ENCODE assay signal across 27 cellular contexts in genomic region chr10:4684434-4684833, GRCh38.
DNase-seq lines count a peak whose midpoint lies in the region; ATAC-seq and TF ChIP-seq lines count a peak whose summit lies in the region.
"Had no signal": no experiment of that assay in that cellular context is flagged by ENCODE, and none has a peak within 500 bp of the region (broad histone marks: within the 10 kb centered on the region; RNA-seq: fewer than 3 reads in every experiment).

No MANE protein-coding gene starts in this region.

- H2BK120ac ChIP-seq in mesenchymal stem cell (ENCODE audit: low read depth, low read length): no peak overlapping the region

- H3K4me2 ChIP-seq in mesenchymal stem cell (ENCODE audit: low read length, poor library complexity, severe bottlenecking): no peak overlapping the region

- H3K4ac ChIP-seq in mesenchymal stem cell (ENCODE audit: low read depth in 1 of 2, low read length in 2 of 2): no peak overlapping the region

- H3K27me3 Mint-ChIP-seq in activated naive CD4-positive, alpha-beta T cell treated with anti-CD3 and anti-CD28 coated beads, Interleukin-2, amount 50 U/mL, for 24 hours: peaks cover 7% of the 10 kb centered on the region
- H3K27me3 Mint-ChIP-seq in osteocyte (ENCODE audit: unreplicated experiment): no peaks in the 10 kb centered on the region

- no peak overlapping the region for H2BK15ac ChIP-seq in mesenchymal stem cell (ENCODE audit: low read depth, poor library complexity, severe bottlenecking)

- H3K36me3 Mint-ChIP-seq in activated naive CD4-positive, alpha-beta T cell treated with anti-CD3 and anti-CD28 coated beads, Interleukin-2, amount 50 U/mL, for 24 hours: no peaks in the 10 kb centered on the region
- no peaks in the 10 kb centered on the region for H3K36me3 Mint-ChIP-seq in activated naive CD4-positive, alpha-beta T cell treated with anti-CD3 and anti-CD28 coated beads, Interleukin-2, amount 50 U/mL, for 72 hours
- no peaks in the 10 kb centered on the region for H3K36me3 Mint-ChIP-seq in osteocyte (ENCODE audit: unreplicated experiment)
- H3K36me3 Mint-ChIP-seq: naive thymus-derived CD4-positive, alpha-beta T cell had no signal

- TF ChIP-seq CTCF in Panc1 (IDR thresholded peaks at IDR 0.05) (no peak), epithelial cell of esophagus (IDR thresholded peaks at IDR 0.05; ENCODE audit: insufficient read depth, low read depth, low read length, missing control alignments) (no peak), A673 (conservative IDR thresholded peaks at IDR 0.05; ENCODE audit: low read depth, low read length) (no peak), osteocyte (IDR thresholded peaks at IDR 0.05) (no peak)

- H3K36me3 ChIP-seq in Panc1 (ENCODE audit: control insufficient read depth, insufficient read depth, low read length): no peaks in the 10 kb centered on the region
- no peaks in the 10 kb centered on the region for H3K36me3 ChIP-seq in mesenchymal stem cell (ENCODE audit: control insufficient read depth in 1 of 2, insufficient read depth in 2 of 2, low read depth in 1 of 2, low read length in 2 of 2)
- no peaks in the 10 kb centered on the region for H3K36me3 ChIP-seq in A673 (ENCODE audit: insufficient read depth, low read length, poor library complexity, severe bottlenecking)
- H3K36me3 ChIP-seq: brain microvascular endothelial cell, gastroesophageal sphincter, vagina had no signal

- H3K9me3 ChIP-seq in Panc1 (ENCODE audit: control insufficient read depth, insufficient read depth, low read depth, low read length) (peaks cover 33% of the 10 kb centered on the region; the same call in 1 of the 2 replicates), mesenchymal stem cell (ENCODE audit: control insufficient read depth, low read length) (no peaks in the 10 kb centered on the region), A673 (ENCODE audit: low read depth, low read length, poor library complexity, severe bottlenecking) (no peaks in the 10 kb centered on the region)
- H3K9me3 ChIP-seq: gastroesophageal sphincter, psoas muscle, vagina had no signal

- H3K23ac ChIP-seq in mesenchymal stem cell (ENCODE audit: low read length in 2 of 2): no peak overlapping the region

- H2BK12ac ChIP-seq in mesenchymal stem cell (ENCODE audit: low read length in 2 of 2): no peak overlapping the region

- no peak overlapping the region for H3K9ac ChIP-seq in mesenchymal stem cell (ENCODE audit: low read length)

- ATAC-seq in activated naive CD4-positive, alpha-beta T cell treated with anti-CD3 and anti-CD28 coated beads, Interleukin-2, amount 50 U/mL, for 72 hours: no peak
- ATAC-seq in Panc1 (peak; percentile 6; the same call in 1 of the 2 replicates), left lobe of liver (no peak)
- ATAC-seq: activated CD8-positive, alpha-beta T cell treated with anti-CD3 and anti-CD28 coated beads for 36 hours; gastroesophageal sphincter; naive thymus-derived CD4-positive, alpha-beta T cell; stimulated activated naive CD8-positive, alpha-beta T cell treated with anti-CD3 and anti-CD28 coated beads, Interleukin-15, amount 100 ng/mL, for 72 hours had no signal

- H4K91ac ChIP-seq in mesenchymal stem cell (ENCODE audit: low read length): no peak overlapping the region

- POLR2A ChIA-PET in Panc1 (lab: Charles Lee) (no interaction called here), A673 (lab: Charles Lee; ENCODE audit: low non-redundant PET) (no interaction called here)

- H3K4me3 ChIP-seq in Panc1 (ENCODE audit: low read depth in 2 of 2, low read length in 2 of 2) (no peak overlapping the region), epithelial cell of esophagus (ENCODE audit: low read length) (no peak overlapping the region), mesenchymal stem cell (ENCODE audit: insufficient read depth in 1 of 2, low read depth in 1 of 2, low read length in 2 of 2) (no peak overlapping the region), A673 (ENCODE audit: low read depth, low read length, poor library complexity, severe bottlenecking) (no peak overlapping the region)
- H3K4me3 ChIP-seq: gastroesophageal sphincter, psoas muscle, SK-N-MC, vagina had no signal

- H2AFZ ChIP-seq in mesenchymal stem cell (ENCODE audit: low read depth, low read length): no peak overlapping the region

- peak overlapping the region in 1 of 2 experiments; percentile 9 for H3K18ac ChIP-seq in mesenchymal stem cell (ENCODE audit: low read depth in 1 of 2, low read length in 2 of 2)

- H3K14ac ChIP-seq in mesenchymal stem cell (ENCODE audit: low read length in 2 of 2): no peak overlapping the region

- H3K4me1 ChIP-seq in Panc1 (ENCODE audit: control insufficient read depth, insufficient read depth, low read length) (peaks cover 15% of the 10 kb centered on the region), mesenchymal stem cell (ENCODE audit: control insufficient read depth, insufficient read depth, low read depth, low read length) (peaks cover 2% of the 10 kb centered on the region), A673 (ENCODE audit: insufficient read depth, low read length, poor library complexity, severe bottlenecking) (peaks cover 7% of the 10 kb centered on the region)

- H3K27ac ChIP-seq in Panc1 (ENCODE audit: low read length) (peak overlapping the region; percentile 89), mesenchymal stem cell (ENCODE audit: low read length, poor library complexity, severe bottlenecking) (no peak overlapping the region), A673 (ENCODE audit: low read depth, low read length, poor library complexity, severe bottlenecking) (no peak overlapping the region)
- H3K27ac ChIP-seq: 22Rv1, brain microvascular endothelial cell, gastroesophageal sphincter, SK-N-MC, vagina had no signal

- in situ Hi-C loops in Panc1 (cut with HindIII; ENCODE audit: low pct_unique_long_range_greater_than_20kb, low sequenced_read_pairs): no loop called here

- no peak overlapping the region for H3K4me3 Mint-ChIP-seq in activated naive CD4-positive, alpha-beta T cell treated with anti-CD3 and anti-CD28 coated beads, Interleukin-2, amount 50 U/mL, for 24 hours
- no peak overlapping the region for H3K4me3 Mint-ChIP-seq in osteocyte (ENCODE audit: unreplicated experiment)
- H3K4me3 Mint-ChIP-seq: activated CD8-positive, alpha-beta T cell treated with anti-CD3 and anti-CD28 coated beads for 36 hours; naive thymus-derived CD4-positive, alpha-beta T cell; stimulated activated naive CD8-positive, alpha-beta T cell treated with anti-CD3 and anti-CD28 coated beads, Interleukin-15, amount 100 ng/mL, for 72 hours had no signal

- H3K4me1 Mint-ChIP-seq in activated naive CD4-positive, alpha-beta T cell treated with anti-CD3 and anti-CD28 coated beads, Interleukin-2, amount 50 U/mL, for 24 hours: peaks cover 38% of the 10 kb centered on the region
- peaks cover 7% of the 10 kb centered on the region for H3K4me1 Mint-ChIP-seq in osteocyte (ENCODE audit: unreplicated experiment)
- H3K4me1 Mint-ChIP-seq: naive thymus-derived CD4-positive, alpha-beta T cell had no signal

- DNase-seq in activated naive CD4-positive, alpha-beta T cell treated with anti-CD3 and anti-CD28 coated beads, Interleukin-2, amount 50 U/mL, for 72 hours (ENCODE audit: low spot score in 2 of 2): no peak
- DNase-seq in Panc1 (ENCODE audit: low read depth, low spot score) (no peak), epithelial cell of esophagus (ENCODE audit: low read depth) (peak; percentile 85), mesenchymal stem cell (peak; percentile 18), A673 (ENCODE audit: low spot score) (no peak), osteocyte (ENCODE audit: extremely low spot score, unreplicated experiment) (no peak), left lobe of liver (ENCODE audit: low spot score) (no peak)
- DNase-seq: activated CD4-positive, CD25-positive, alpha-beta regulatory T cell treated with anti-CD3 and anti-CD28 coated beads, Interleukin-2, amount 50 U/mL, for 72 hours; activated CD8-positive, alpha-beta T cell treated with anti-CD3 and anti-CD28 coated beads for 36 hours; activated effector memory CD4-positive, alpha-beta T cell treated with Interleukin-2 at 50 U/mL for 16 hours; brain microvascular endothelial cell; CD4-positive, alpha-beta memory T cell; effector CD8-positive, alpha-beta T cell; erythroblast; hippocampal formation; midbrain; naive thymus-derived CD4-positive, alpha-beta T cell; NCI-H1105 treated with DMSO at 0.1 percent for 48 hours; NCI-H1930; NCI-H526; psoas muscle; stimulated activated naive CD8-positive, alpha-beta T cell treated with anti-CD3 and anti-CD28 coated beads, Interleukin-15, amount 100 ng/mL, for 72 hours had no signal

- H2AK5ac ChIP-seq in mesenchymal stem cell (ENCODE audit: low read length, severe bottlenecking): no peak overlapping the region

- H3K27ac Mint-ChIP-seq in activated naive CD4-positive, alpha-beta T cell treated with anti-CD3 and anti-CD28 coated beads, Interleukin-2, amount 50 U/mL, for 24 hours: peak overlapping the region; percentile 52
- H3K27ac Mint-ChIP-seq in activated naive CD4-positive, alpha-beta T cell treated with anti-CD3 and anti-CD28 coated beads, Interleukin-2, amount 50 U/mL, for 72 hours: no peak overlapping the region
- H3K27ac Mint-ChIP-seq in osteocyte (ENCODE audit: unreplicated experiment): no peak overlapping the region
- H3K27ac Mint-ChIP-seq: activated CD8-positive, alpha-beta T cell treated with anti-CD3 and anti-CD28 coated beads for 36 hours; CD4-positive, alpha-beta memory T cell; naive thymus-derived CD4-positive, alpha-beta T cell; stimulated activated naive CD8-positive, alpha-beta T cell treated with anti-CD3 and anti-CD28 coated beads, Interleukin-15, amount 100 ng/mL, for 72 hours had no signal

- BruUV-seq in Panc1 (replicated peaks; lab: Mats Ljungman, UMichigan) (no TSS peak), A673 (replicated peaks; lab: Mats Ljungman, UMichigan) (no TSS peak)

- H3K27me3 ChIP-seq in Panc1 (ENCODE audit: control insufficient read depth, insufficient read depth, low read length) (no peaks in the 10 kb centered on the region), mesenchymal stem cell (ENCODE audit: control insufficient read depth in 1 of 2, insufficient read depth in 1 of 2, low read length in 2 of 2) (no peaks in the 10 kb centered on the region), A673 (replicated peaks; ENCODE audit: insufficient read depth, low read depth, low read length, poor library complexity) (no peaks in the 10 kb centered on the region)
- H3K27me3 ChIP-seq: brain microvascular endothelial cell, gastroesophageal sphincter, vagina had no signal

- H3K9me3 Mint-ChIP-seq in activated naive CD4-positive, alpha-beta T cell treated with anti-CD3 and anti-CD28 coated beads, Interleukin-2, amount 50 U/mL, for 24 hours: no peaks in the 10 kb centered on the region
- peaks cover 4 to 6% of the 10 kb centered on the region in 2 donors for H3K9me3 Mint-ChIP-seq in activated naive CD4-positive, alpha-beta T cell treated with anti-CD3 and anti-CD28 coated beads, Interleukin-2, amount 50 U/mL, for 72 hours
- H3K9me3 Mint-ChIP-seq in osteocyte (ENCODE audit: unreplicated experiment): peaks cover 6% of the 10 kb centered on the region
- H3K9me3 Mint-ChIP-seq: activated CD8-positive, alpha-beta T cell treated with anti-CD3 and anti-CD28 coated beads for 36 hours; stimulated activated naive CD8-positive, alpha-beta T cell treated with anti-CD3 and anti-CD28 coated beads, Interleukin-15, amount 100 ng/mL, for 72 hours had no signal

- CTCF ChIA-PET in Panc1 (lab: Charles Lee): no interaction called here
- CTCF ChIA-PET in A673 (lab: Charles Lee): no interaction called here

- no peak overlapping the region for H4K8ac ChIP-seq in mesenchymal stem cell (ENCODE audit: low read length)

- intact Hi-C loops in Panc1 (cut with micrococcal nuclease; ENCODE audit: unreplicated experiment) (no loop called here), A673 (cut with micrococcal nuclease; ENCODE audit: unreplicated experiment) (no loop called here)

- H2BK5ac ChIP-seq in mesenchymal stem cell (ENCODE audit: low read depth, low read length, poor library complexity, severe bottlenecking): no peak overlapping the region

- no peaks in the 10 kb centered on the region for H3K79me1 ChIP-seq in mesenchymal stem cell (replicated peaks; ENCODE audit: low read length, poor library complexity, severe bottlenecking)

Comparison
In these comparisons a context has a peak if more than half of its experiments do, and no peak if none do; other contexts are left out.
1. DNase-seq: peak in epithelial cell of esophagus (single experiment) and mesenchymal stem cell (single experiment); none in activated naive CD4-positive, alpha-beta T cell treated with anti-CD3 and anti-CD28 coated beads, Interleukin-2, amount 50 U/mL, for 72 hours (0 of 2), Panc1 (single experiment), A673 (single experiment), osteocyte (single experiment) and left lobe of liver (single experiment).